ENCODE assay signal across 21 cellular contexts in the genomic region with DNA sequence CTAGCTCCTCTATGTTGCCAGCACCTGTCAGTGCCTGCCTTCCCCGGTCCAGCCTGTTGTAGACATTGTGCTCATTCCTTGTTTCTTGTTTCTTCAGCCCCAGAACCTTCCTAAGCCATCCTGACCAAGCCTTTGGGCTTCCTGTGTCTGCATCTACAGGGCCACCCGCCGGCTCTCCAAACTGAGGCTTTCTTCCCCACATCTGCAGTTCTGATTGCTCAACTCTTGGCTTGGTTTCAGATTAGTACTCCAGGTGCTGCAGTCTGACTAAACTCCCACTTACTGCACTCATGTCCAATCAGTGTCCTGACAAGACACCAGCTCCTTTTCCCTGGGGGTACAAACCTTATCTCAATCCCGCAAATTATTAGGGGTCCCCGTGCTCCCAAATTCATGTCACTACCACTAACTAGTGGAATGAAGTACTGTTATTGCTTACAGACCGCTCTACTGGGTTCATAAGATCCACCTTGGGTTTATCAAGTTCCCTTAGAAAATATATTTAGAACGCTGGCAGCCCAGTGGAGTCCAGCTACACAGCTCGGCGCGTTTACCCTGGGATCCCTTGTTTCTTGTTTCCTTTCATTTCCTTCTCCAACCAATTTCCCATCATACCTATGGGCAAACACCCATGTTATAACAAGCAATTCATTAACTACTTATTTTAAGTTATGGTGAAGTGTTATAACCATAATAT.
A peak's percentile ranks its signal among the peaks of the same experiment; 100 is the strongest.
DNase-seq lines count a peak whose midpoint lies in the region; ATAC-seq, FAIRE-seq and TF ChIP-seq lines count a peak whose summit lies in the region.
"Had no signal": no experiment of that assay in that cellular context is flagged by ENCODE, and none has a peak within 500 bp of the region (broad histone marks: within the 10 kb centered on the region; RNA-seq: fewer than 3 reads in every experiment).

No MANE protein-coding gene starts in this region.

- dilution Hi-C loops in keratinocyte (cut with MboI; ENCODE audit: extremely low pct_ligation_motif_present, low sequenced_read_pairs), result no loop called here

- H3K36me3 ChIP-seq in left ventricle myocardium inferior (no peaks in the 10 kb centered on the region), bronchial epithelial cell (ENCODE audit: control insufficient read depth, insufficient read depth, low read length) (no peaks in the 10 kb centered on the region), keratinocyte (ENCODE audit: control insufficient read depth in 2 of 2, extremely low read depth in 1 of 2, insufficient read depth in 2 of 2, low read length in 2 of 2) (no peaks in the 10 kb centered on the region), gastroesophageal sphincter (no peaks in the 10 kb centered on the region)
- H3K36me3 ChIP-seq: BLaER1 treated with 17β-estradiol and CSF1 and Interleukin-3, amounts not matched to agents 10 nM and 100 nM; brain microvascular endothelial cell had no signal

- H2AFZ ChIP-seq in keratinocyte (ENCODE audit: control insufficient read depth, low read length), result no peak overlapping the region

- no peaks in the 10 kb centered on the region for H3K4me1 Mint-ChIP-seq in stimulated activated naive B cell treated with anti-CD40 and anti-IgM and Interleukin-4, amounts not matched to agents 10 μg/mL and 1 μg/mL and 100 μg/mL, for 72 hours
- H3K4me1 Mint-ChIP-seq: activated CD4-positive, alpha-beta T cell treated with anti-CD3 and anti-CD28 coated beads, Interleukin-2, amount 10 ng/mL, durations not matched to agents 7 days and 5 days; activated naive CD8-positive, alpha-beta T cell treated with anti-CD3 and anti-CD28 coated beads for 36 hours; T-helper 17 cell had no signal

- peaks cover 6 to 10% of the 10 kb centered on the region in 2 donors for H3K27me3 Mint-ChIP-seq in stimulated activated naive B cell treated with anti-CD40 and anti-IgM and Interleukin-4, amounts not matched to agents 10 μg/mL and 1 μg/mL and 100 μg/mL, for 72 hours

- 82 to 88% methylated on average over 8 to 10 of the region's 10 CpGs for WGBS in gastroesophageal sphincter (ENCODE audit: low coverage in 1 of 2), 2 donors

- H3K79me2 ChIP-seq in keratinocyte (ENCODE audit: control insufficient read depth, insufficient read depth, low read length), result no peaks in the 10 kb centered on the region

- H3K4me2 ChIP-seq in keratinocyte (ENCODE audit: control insufficient read depth, extremely low read depth, insufficient read depth, low read depth, low read length), result peak overlapping the region; percentile 59
- H3K4me2 ChIP-seq: BLaER1 treated with 17β-estradiol and CSF1 and Interleukin-3, amounts not matched to agents 10 nM and 100 nM had no signal

- no peaks in the 10 kb centered on the region for H3K9me1 ChIP-seq in keratinocyte (ENCODE audit: control insufficient read depth, extremely low read depth, insufficient read depth, low read length)

- H3K4me1 ChIP-seq in left ventricle myocardium inferior, result no peaks in the 10 kb centered on the region
- H3K4me1 ChIP-seq in keratinocyte (ENCODE audit: control insufficient read depth, extremely low read depth, insufficient read depth, low read length), result peaks cover 65% of the 10 kb centered on the region
- H3K4me1 ChIP-seq in gastroesophageal sphincter, result no peaks in the 10 kb centered on the region
- H3K4me1 ChIP-seq: BLaER1 treated with 17β-estradiol and CSF1 and Interleukin-3, amounts not matched to agents 10 nM and 100 nM; psoas muscle had no signal

- H3K9me3 ChIP-seq in left ventricle myocardium inferior (replicated peaks) (no peaks in the 10 kb centered on the region), keratinocyte (ENCODE audit: control insufficient read depth, low read depth, low read length) (peaks cover 8% of the 10 kb centered on the region), gastroesophageal sphincter (no peaks in the 10 kb centered on the region)
- H3K9me3 ChIP-seq: BLaER1 treated with 17β-estradiol and CSF1 and Interleukin-3, amounts not matched to agents 10 nM and 100 nM; psoas muscle had no signal

- no peak for TF ChIP-seq CTCF in left ventricle myocardium inferior (IDR thresholded peaks at IDR 0.05; ENCODE audit: borderline replicate concordance)
- no peak for TF ChIP-seq CTCF in bronchial epithelial cell (IDR thresholded peaks at IDR 0.05; ENCODE audit: insufficient read depth, low read length, severe bottlenecking)
- TF ChIP-seq CTCF in keratinocyte (optimal IDR thresholded peaks at IDR 0.05 in 1 of 3, IDR thresholded peaks at IDR 0.05 in 1 of 3, conservative IDR thresholded peaks at IDR 0.05 in 1 of 3; ENCODE audit: extremely low read depth in 1 of 3, insufficient read depth in 2 of 3, low read length in 3 of 3), result no peak
- TF ChIP-seq CTCF in gastroesophageal sphincter (IDR thresholded peaks at IDR 0.05), result no peak

- H3K9me3 Mint-ChIP-seq in stimulated activated naive B cell treated with anti-CD40 and anti-IgM and Interleukin-4, amounts not matched to agents 10 μg/mL and 1 μg/mL and 100 μg/mL, for 72 hours, result peaks cover 0 to 2% of the 10 kb centered on the region in 2 donors
- H3K9me3 Mint-ChIP-seq: activated CD4-positive, alpha-beta T cell treated with anti-CD3 and anti-CD28 coated beads, Interleukin-2, amount 10 ng/mL, durations not matched to agents 7 days and 5 days; activated naive CD8-positive, alpha-beta T cell treated with anti-CD3 and anti-CD28 coated beads for 36 hours; activated T-helper 2 cell treated with anti-CD3 and anti-CD28 coated beads, Interferon-gamma antibody, Interleukin-2, Interleukin-4, amounts not matched to agents 10 μg/mL and 5 μg/mL and 100 μg/mL, durations not matched to agents 14 hours and 24 hours and 36 hours; dendritic cell treated with granulocyte-macrophage colony-stimulating factor and Interleukin-4, amounts not matched to agents 40 ng/mL and 50 ng/mL, for 4 days had no signal

- H3K36me3 Mint-ChIP-seq in stimulated activated naive B cell treated with anti-CD40 and anti-IgM and Interleukin-4, amounts not matched to agents 10 μg/mL and 1 μg/mL and 100 μg/mL, for 72 hours, result no peaks in the 10 kb centered on the region
- H3K36me3 Mint-ChIP-seq: activated naive CD8-positive, alpha-beta T cell treated with anti-CD3 and anti-CD28 coated beads for 36 hours had no signal

- TF ChIP-seq EP300 in gastroesophageal sphincter (IDR thresholded peaks at IDR 0.05), result no peak

- H3K27me3 ChIP-seq in left ventricle myocardium inferior (ENCODE audit: low read depth) (no peaks in the 10 kb centered on the region), bronchial epithelial cell (ENCODE audit: control insufficient read depth, insufficient read depth, low read length) (no peaks in the 10 kb centered on the region), keratinocyte (ENCODE audit: control insufficient read depth, extremely low read depth, insufficient read depth, low read length) (no peaks in the 10 kb centered on the region), gastroesophageal sphincter (no peaks in the 10 kb centered on the region)
- H3K27me3 ChIP-seq: BLaER1 treated with 17β-estradiol and CSF1 and Interleukin-3, amounts not matched to agents 10 nM and 100 nM; brain microvascular endothelial cell; MG63 had no signal

- no peak for TF ChIP-seq POLR2A in gastroesophageal sphincter (IDR thresholded peaks at IDR 0.05)

- no peak overlapping the region for H3K4me3 ChIP-seq in left ventricle myocardium inferior
- H3K4me3 ChIP-seq in bronchial epithelial cell (ENCODE audit: low read depth, low read length), result no peak overlapping the region
- H3K4me3 ChIP-seq in keratinocyte (ENCODE audit: control insufficient read depth in 2 of 3, extremely low read depth in 1 of 3, insufficient read depth in 2 of 3, low read depth in 1 of 3, low read length in 3 of 3), result no peak overlapping the region
- H3K4me3 ChIP-seq in gastroesophageal sphincter, result no peak overlapping the region
- H3K4me3 ChIP-seq: BLaER1 treated with 17β-estradiol and CSF1 and Interleukin-3, amounts not matched to agents 10 nM and 100 nM; MG63; psoas muscle had no signal

- ATAC-seq in Right ventricle myocardium superior (ENCODE audit: poor library complexity), result peak; percentile 60
- ATAC-seq in stimulated activated naive B cell treated with anti-CD40 and anti-IgM and Interleukin-4, amounts not matched to agents 10 μg/mL and 1 μg/mL and 100 μg/mL, for 72 hours (replicated peaks), result no peak
- no peak for ATAC-seq in gastroesophageal sphincter
- ATAC-seq: psoas muscle, T-helper 17 cell had no signal

- H3K27ac ChIP-seq in left ventricle myocardium inferior (replicated peaks) (no peak overlapping the region), keratinocyte (ENCODE audit: control insufficient read depth, insufficient read depth, low read length) (peak overlapping the region; percentile 76), gastroesophageal sphincter (no peak overlapping the region)
- H3K27ac ChIP-seq: BLaER1 treated with 17β-estradiol and CSF1 and Interleukin-3, amounts not matched to agents 10 nM and 100 nM; psoas muscle had no signal

- FAIRE-seq in bronchial epithelial cell (lab: Jason Lieb, UNC), result peak; percentile 88
- peak; percentile 97 for FAIRE-seq in keratinocyte (lab: Jason Lieb, UNC)
- no peak for FAIRE-seq in urothelium cell line (lab: Jason Lieb, UNC)

- H3K9ac ChIP-seq in keratinocyte (ENCODE audit: control insufficient read depth, extremely low read depth, insufficient read depth, low read length), result no peak overlapping the region
- H3K9ac ChIP-seq: BLaER1 treated with 17β-estradiol and CSF1 and Interleukin-3, amounts not matched to agents 10 nM and 100 nM had no signal

- intact Hi-C loops in Right ventricle myocardium superior (cut with DNase I), result no loop called here
- intact Hi-C loops in left ventricle myocardium inferior (cut with micrococcal nuclease), result loop anchor here (10.0 kb wide), 1 partner anchor 212 kb away; no protein-coding TSS in a partner anchor

- H3K4me3 Mint-ChIP-seq in stimulated activated naive B cell treated with anti-CD40 and anti-IgM and Interleukin-4, amounts not matched to agents 10 μg/mL and 1 μg/mL and 100 μg/mL, for 72 hours, result no peak overlapping the region
- H3K4me3 Mint-ChIP-seq: activated CD4-positive, alpha-beta T cell treated with anti-CD3 and anti-CD28 coated beads, Interleukin-2, amount 10 ng/mL, durations not matched to agents 7 days and 5 days; activated naive CD8-positive, alpha-beta T cell treated with anti-CD3 and anti-CD28 coated beads for 36 hours; dendritic cell treated with granulocyte-macrophage colony-stimulating factor and Interleukin-4, amounts not matched to agents 40 ng/mL and 50 ng/mL, for 4 days; T-helper 17 cell had no signal

- H3K27ac Mint-ChIP-seq in stimulated activated naive B cell treated with anti-CD40 and anti-IgM and Interleukin-4, amounts not matched to agents 10 μg/mL and 1 μg/mL and 100 μg/mL, for 72 hours, result no peak overlapping the region
- H3K27ac Mint-ChIP-seq: activated CD4-positive, alpha-beta T cell treated with anti-CD3 and anti-CD28 coated beads, Interleukin-2, amount 10 ng/mL, durations not matched to agents 7 days and 5 days; activated naive CD8-positive, alpha-beta T cell treated with anti-CD3 and anti-CD28 coated beads for 36 hours; activated T-helper 2 cell treated with anti-CD3 and anti-CD28 coated beads, Interferon-gamma antibody, Interleukin-2, Interleukin-4, amounts not matched to agents 10 μg/mL and 5 μg/mL and 100 μg/mL, durations not matched to agents 14 hours and 24 hours and 36 hours; dendritic cell treated with granulocyte-macrophage colony-stimulating factor and Interleukin-4, amounts not matched to agents 40 ng/mL and 50 ng/mL, for 4 days; T-helper 17 cell had no signal

- DNase-seq in Right ventricle myocardium superior (no peak), left ventricle myocardium inferior (no peak), bronchial epithelial cell (ENCODE audit: low read depth) (peak; percentile 91), keratinocyte (ENCODE audit: low read depth, low spot score) (no peak), urothelium cell line (ENCODE audit: low spot score) (peak; percentile 66)
- no peak for DNase-seq in stimulated activated naive B cell treated with anti-CD40 and anti-IgM and Interleukin-4, amounts not matched to agents 10 μg/mL and 1 μg/mL and 100 μg/mL, for 72 hours
- no peak for DNase-seq in stimulated activated CD4-positive, alpha-beta T cell treated with anti-CD3 and anti-CD28 coated beads, Interleukin-4, amount 100 ng/mL, for 4 hours
- DNase-seq: activated CD4-positive, alpha-beta T cell treated with anti-CD3 and anti-CD28 coated beads, Interleukin-2, amount 10 ng/mL, durations not matched to agents 7 days and 5 days; activated naive CD8-positive, alpha-beta T cell treated with anti-CD3 and anti-CD28 coated beads for 36 hours; brain microvascular endothelial cell; MG63; NCI-H1436 treated with DMSO at 0.1 percent for 48 hours; NCI-H2171 treated with DMSO at 0.1 percent for 48 hours; NCI-H748 treated with DMSO at 0.1 percent for 48 hours; OCI-M1; psoas muscle; T-helper 17 cell had no signal

- H4K20me1 ChIP-seq in keratinocyte (ENCODE audit: control insufficient read depth, extremely low read depth, insufficient read depth, low read length), result no peaks in the 10 kb centered on the region
- H4K20me1 ChIP-seq: BLaER1 treated with 17β-estradiol and CSF1 and Interleukin-3, amounts not matched to agents 10 nM and 100 nM had no signal

Comparison
In these comparisons a context has a peak if more than half of its experiments do, and no peak if none do; other contexts are left out.
1. DNase-seq: peak in bronchial epithelial cell (single experiment) and urothelium cell line (single experiment); none in Right ventricle myocardium superior (single experiment), left ventricle myocardium inferior (single experiment), keratinocyte (single experiment), stimulated activated naive B cell treated with anti-CD40 and anti-IgM and Interleukin-4, amounts not matched to agents 10 μg/mL and 1 μg/mL and 100 μg/mL, for 72 hours (single experiment) and stimulated activated CD4-positive, alpha-beta T cell treated with anti-CD3 and anti-CD28 coated beads, Interleukin-4, amount 100 ng/mL, for 4 hours (0 of 2).